ENCODE assay signal across 21 cellular contexts in genomic region chr7:24601600-24601999, GRCh38. TPM values are rescaled to one million over a fixed set of nuclear protein-coding genes. Genes with fewer than 3 reads are reported as not detected.
A peak's percentile ranks its signal among the peaks of the same experiment; 100 is the strongest.
DNase-seq lines count a peak whose midpoint lies in the region; ATAC-seq and TF ChIP-seq lines count a peak whose summit lies in the region.
"Had no signal": no experiment of that assay in that cellular context is flagged by ENCODE, and none has a peak within 500 bp of the region (broad histone marks: within the 10 kb centered on the region; RNA-seq: fewer than 3 reads in every experiment).

No MANE protein-coding gene starts in this region.

- intact Hi-C loops in left ventricle myocardium inferior (cut with micrococcal nuclease), result no loop called here

- no peaks in the 10 kb centered on the region for H3K9me3 ChIP-seq in left ventricle myocardium inferior (replicated peaks)
- H3K9me3 ChIP-seq: Caco-2 had no signal

- no peak overlapping the region for H3K27ac ChIP-seq in left ventricle myocardium inferior (replicated peaks)

- H3K9me3 Mint-ChIP-seq in activated T-cell treated with anti-CD3 and anti-CD28 coated beads, Interleukin-2, amount 50 U/mL, for 72 hours, result peaks cover 4 to 15% of the 10 kb centered on the region in 2 donors
- peaks cover 4% of the 10 kb centered on the region for H3K9me3 Mint-ChIP-seq in chondrocyte (ENCODE audit: low read depth)
- H3K9me3 Mint-ChIP-seq: CD4-positive, alpha-beta T cell had no signal

- H3K4me1 ChIP-seq in left ventricle myocardium inferior, result no peaks in the 10 kb centered on the region
- H3K4me1 ChIP-seq: Caco-2 had no signal

- no peak for ATAC-seq in activated T-cell treated with anti-CD3 and anti-CD28 coated beads, Interleukin-2, amount 50 U/mL, for 72 hours (replicated peaks in 1 of 2)

- no peak overlapping the region for H3K4me3 ChIP-seq in skeletal muscle cell (ENCODE audit: low read depth, low read length)
- H3K4me3 ChIP-seq in left ventricle myocardium inferior, result no peak overlapping the region

- DNase-seq in activated T-cell treated with anti-CD3 and anti-CD28 coated beads, Interleukin-2, amount 50 U/mL, for 72 hours, result no peak
- DNase-seq in activated T-cell treated with anti-CD3 and anti-CD28 coated beads, Interleukin-2, amount 50 U/mL, for 1 hour, result no peak
- DNase-seq in LHCN-M2 (ENCODE audit: low read depth) (peak; percentile 13), chondrocyte (ENCODE audit: low spot score) (no peak), skeletal muscle cell (ENCODE audit: low read depth) (peak; percentile 4), left ventricle myocardium inferior (no peak), anterior cingulate cortex (lab: John Stamatoyannopoulos, UW) (no peak), NCI-H146 (lab: John Stamatoyannopoulos, UW) (no peak)
- DNase-seq: 8988T; Caco-2; CD4-positive, alpha-beta T cell; GF-D8; MM.1S; NCI-H1092 treated with DMSO at 0.1 percent for 48 hours; NCI-H1694; NCI-H2081 treated with DMSO at 0.1 percent for 48 hours; NCI-H510A; NCI-H748 treated with DMSO at 0.1 percent for 48 hours; NK-92 treated with Interleukin-12 subunit alpha and Interleukin-12 subunit beta, amount 100 ng/mL, for 24 hours; Right ventricle myocardium superior had no signal

- TF ChIP-seq CTCF in chondrocyte (IDR thresholded peaks at IDR 0.05), result peak; percentile 20
- TF ChIP-seq CTCF in left ventricle myocardium inferior (IDR thresholded peaks at IDR 0.05; ENCODE audit: borderline replicate concordance), result no peak

- H3K27me3 Mint-ChIP-seq in activated T-cell treated with anti-CD3 and anti-CD28 coated beads, Interleukin-2, amount 50 U/mL, for 72 hours (ENCODE audit: low read depth), result no peaks in the 10 kb centered on the region
- no peaks in the 10 kb centered on the region for H3K27me3 Mint-ChIP-seq in chondrocyte (ENCODE audit: low read depth)
- H3K27me3 Mint-ChIP-seq: B cell; CD4-positive, alpha-beta T cell had no signal

- no peaks in the 10 kb centered on the region for H3K36me3 ChIP-seq in left ventricle myocardium inferior

- H3K4me3 Mint-ChIP-seq in activated T-cell treated with anti-CD3 and anti-CD28 coated beads, Interleukin-2, amount 50 U/mL, for 72 hours, result no peak overlapping the region
- H3K4me3 Mint-ChIP-seq in chondrocyte (ENCODE audit: unreplicated experiment), result no peak overlapping the region
- H3K4me3 Mint-ChIP-seq: B cell; CD4-positive, alpha-beta T cell had no signal

- no peaks in the 10 kb centered on the region for H3K27me3 ChIP-seq in left ventricle myocardium inferior (ENCODE audit: low read depth)

- H3K36me3 Mint-ChIP-seq in activated T-cell treated with anti-CD3 and anti-CD28 coated beads, Interleukin-2, amount 50 U/mL, for 72 hours (ENCODE audit: insufficient read depth in 2 of 2), result peaks cover 16 to 21% of the 10 kb centered on the region in 2 donors
- peaks cover 1% of the 10 kb centered on the region for H3K36me3 Mint-ChIP-seq in chondrocyte (ENCODE audit: low read depth)

- H3K27ac Mint-ChIP-seq in activated T-cell treated with anti-CD3 and anti-CD28 coated beads, Interleukin-2, amount 50 U/mL, for 72 hours, result peak overlapping the region; percentile 73
- H3K27ac Mint-ChIP-seq in chondrocyte (ENCODE audit: unreplicated experiment), result no peak overlapping the region
- H3K27ac Mint-ChIP-seq: B cell; CD4-positive, alpha-beta T cell had no signal

- H3K4me1 Mint-ChIP-seq in activated T-cell treated with anti-CD3 and anti-CD28 coated beads, Interleukin-2, amount 50 U/mL, for 72 hours (ENCODE audit: low read depth), result peaks cover 6% of the 10 kb centered on the region
- peaks cover 5% of the 10 kb centered on the region for H3K4me1 Mint-ChIP-seq in chondrocyte (ENCODE audit: low read depth)

RNA-seq across cellular contexts. Expression of gene PALS2, which starts 28.3 kb away (rescaled TPM):
- total RNA-seq in activated T-cell treated with anti-CD3 and anti-CD28 coated beads, Interleukin-2, amount 50 U/mL, for 72 hours, result 10 to 100 TPM; 20.5 to 26.9 TPM
- total RNA-seq in LHCN-M2 (2014; rRNA removed), result 20.3 and 22.8 TPM in 2 replicates
- 6.5 TPM for polyA plus RNA-seq in LHCN-M2 (2012)
- 20.3 to 30.4 TPM (median 20.8 TPM) in 3 replicates for total RNA-seq in chondrocyte
- total RNA-seq in left ventricle myocardium inferior, result 7.1 TPM

Comparison
In these comparisons a context has a peak if more than half of its experiments do, and no peak if none do; other contexts are left out.
1. DNase-seq: peak in LHCN-M2 (single experiment) and skeletal muscle cell (single experiment); none in activated T-cell treated with anti-CD3 and anti-CD28 coated beads, Interleukin-2, amount 50 U/mL, for 72 hours (0 of 2), activated T-cell treated with anti-CD3 and anti-CD28 coated beads, Interleukin-2, amount 50 U/mL, for 1 hour (single experiment), chondrocyte (single experiment), left ventricle myocardium inferior (single experiment), anterior cingulate cortex (0 of 58) and NCI-H146 (single experiment).